ENCODE assay signal across 12 cellular contexts in the genomic region with DNA sequence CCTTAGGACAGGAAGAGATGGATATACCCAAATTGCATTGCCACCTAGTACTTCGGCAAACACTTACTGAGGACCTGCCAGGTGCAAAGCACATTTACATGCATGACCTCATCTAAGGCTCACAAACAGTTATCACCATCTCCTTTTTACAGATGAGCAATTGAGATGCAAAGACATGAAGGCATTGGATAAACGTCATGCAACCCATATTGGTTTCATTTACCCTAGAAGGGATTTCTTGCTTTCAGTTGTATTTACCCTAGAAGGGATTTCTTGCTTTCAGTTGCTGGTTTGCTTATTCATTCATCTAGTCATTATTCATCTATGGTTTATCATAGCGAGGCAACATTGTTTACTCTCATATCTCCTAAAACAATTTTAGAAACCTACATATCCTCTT. TPM values are rescaled to one million over a fixed set of nuclear protein-coding genes. Genes with fewer than 3 reads are reported as not detected.
A peak's percentile ranks its signal among the peaks of the same experiment; 100 is the strongest.
DNase-seq lines count a peak whose midpoint lies in the region; ATAC-seq and TF ChIP-seq lines count a peak whose summit lies in the region.
"Had no signal": no experiment of that assay in that cellular context is flagged by ENCODE, and none has a peak within 500 bp of the region (broad histone marks: within the 10 kb centered on the region; RNA-seq: fewer than 3 reads in every experiment).

No MANE protein-coding gene starts in this region.

- TF ChIP-seq CTCF in coronary artery (IDR thresholded peaks at IDR 0.05) = no peak

- H3K4me2 ChIP-seq in Karpas-422 (ENCODE audit: low read depth, low read length, poor library complexity, severe bottlenecking) = peak overlapping the region; percentile 64
- H3K4me2 ChIP-seq: SK-N-SH had no signal

- H3K4me3 ChIP-seq in Karpas-422 (ENCODE audit: low read length) (peak overlapping the region; percentile 30), coronary artery (no peak overlapping the region)
- H3K4me3 ChIP-seq: lung had no signal

- H3K79me2 ChIP-seq in Karpas-422 (ENCODE audit: low read length) = no peaks in the 10 kb centered on the region

- H3K9me2 ChIP-seq in Karpas-422 (replicated peaks; ENCODE audit: insufficient read depth, low read length) = no peaks in the 10 kb centered on the region
- H3K9me2 ChIP-seq: SK-N-SH had no signal

- no peak for DNase-seq in activated naive CD8-positive, alpha-beta T cell treated with anti-CD3 and anti-CD28 coated beads, Interleukin-2, amount 50 U/mL, for 24 hours
- DNase-seq in activated naive CD8-positive, alpha-beta T cell treated with anti-CD3 and anti-CD28 coated beads for 36 hours = no peak
- peak; percentile 77 for DNase-seq in Karpas-422
- no peak for DNase-seq in amygdala (lab: John Stamatoyannopoulos, UW)
- no peak for DNase-seq in NCI-H524 treated with DMSO at 0.1 percent for 48 hours (lab: John Stamatoyannopoulos, UW)
- no peak for DNase-seq in CD1c-positive myeloid dendritic cell (ENCODE audit: extremely low spot score)
- DNase-seq in coronary artery (ENCODE audit: low spot score) = no peak
- DNase-seq: activated gamma-delta T cell treated with Interleukin-2 at 50 U/mL for 16 hours, SK-N-SH had no signal

- H3K4me1 Mint-ChIP-seq in activated naive CD8-positive, alpha-beta T cell treated with anti-CD3 and anti-CD28 coated beads, Interleukin-2, amount 50 U/mL, for 24 hours = peaks cover 19% of the 10 kb centered on the region
- H3K4me1 Mint-ChIP-seq in activated naive CD8-positive, alpha-beta T cell treated with anti-CD3 and anti-CD28 coated beads for 36 hours = peaks cover 28% of the 10 kb centered on the region

- no peaks in the 10 kb centered on the region for H3K36me3 ChIP-seq in Karpas-422 (ENCODE audit: insufficient read depth, low read length)

- H3K9me3 Mint-ChIP-seq in activated naive CD8-positive, alpha-beta T cell treated with anti-CD3 and anti-CD28 coated beads, Interleukin-2, amount 50 U/mL, for 24 hours = no peaks in the 10 kb centered on the region
- no peaks in the 10 kb centered on the region for H3K9me3 Mint-ChIP-seq in activated naive CD8-positive, alpha-beta T cell treated with anti-CD3 and anti-CD28 coated beads for 36 hours

- H4K20me1 ChIP-seq in Karpas-422 (ENCODE audit: insufficient read depth, low read depth, low read length) = no peaks in the 10 kb centered on the region

- no peak overlapping the region for H3K27ac Mint-ChIP-seq in activated naive CD8-positive, alpha-beta T cell treated with anti-CD3 and anti-CD28 coated beads, Interleukin-2, amount 50 U/mL, for 24 hours
- H3K27ac Mint-ChIP-seq in activated naive CD8-positive, alpha-beta T cell treated with anti-CD3 and anti-CD28 coated beads for 36 hours = no peak overlapping the region

- peaks cover 70% of the 10 kb centered on the region for H3K4me1 ChIP-seq in Karpas-422 (ENCODE audit: low read length)

- H3K9ac ChIP-seq in Karpas-422 (ENCODE audit: low read length) = peak overlapping the region; percentile 34
- H3K9ac ChIP-seq: SK-N-SH had no signal

- H3K27ac ChIP-seq in Karpas-422 (ENCODE audit: low read length) (peak overlapping the region; percentile 97), coronary artery (no peak overlapping the region)
- H3K27ac ChIP-seq: C4-2B had no signal

- no peaks in the 10 kb centered on the region for H3K36me3 Mint-ChIP-seq in activated naive CD8-positive, alpha-beta T cell treated with anti-CD3 and anti-CD28 coated beads, Interleukin-2, amount 50 U/mL, for 24 hours (ENCODE audit: low read depth)
- no peaks in the 10 kb centered on the region for H3K36me3 Mint-ChIP-seq in activated naive CD8-positive, alpha-beta T cell treated with anti-CD3 and anti-CD28 coated beads for 36 hours

- H3K27me3 ChIP-seq in Karpas-422 (ENCODE audit: low read length) = no peaks in the 10 kb centered on the region

- H3K27me3 Mint-ChIP-seq in activated naive CD8-positive, alpha-beta T cell treated with anti-CD3 and anti-CD28 coated beads, Interleukin-2, amount 50 U/mL, for 24 hours = peaks cover 18% of the 10 kb centered on the region
- H3K27me3 Mint-ChIP-seq in activated naive CD8-positive, alpha-beta T cell treated with anti-CD3 and anti-CD28 coated beads for 36 hours = peaks cover 24% of the 10 kb centered on the region

- peak; percentile 48 for ATAC-seq in activated naive CD8-positive, alpha-beta T cell treated with anti-CD3 and anti-CD28 coated beads, Interleukin-2, amount 50 U/mL, for 24 hours
- ATAC-seq in HG02678 (IDR thresholded peaks at IDR 0.05; ENCODE audit: unreplicated experiment) = peak; percentile 84

- no peak overlapping the region for H3K4me3 Mint-ChIP-seq in activated naive CD8-positive, alpha-beta T cell treated with anti-CD3 and anti-CD28 coated beads, Interleukin-2, amount 50 U/mL, for 24 hours
- no peak overlapping the region for H3K4me3 Mint-ChIP-seq in activated naive CD8-positive, alpha-beta T cell treated with anti-CD3 and anti-CD28 coated beads for 36 hours

- H2AFZ ChIP-seq in Karpas-422 (ENCODE audit: low read length) = peak overlapping the region; percentile 51

- no peaks in the 10 kb centered on the region for H3K9me3 ChIP-seq in Karpas-422 (ENCODE audit: low read length)
- H3K9me3 ChIP-seq: SK-N-SH had no signal

RNA-seq across cellular contexts. Expression of a gene that starts 52.2 kb away (rescaled TPM):
- total RNA-seq in activated naive CD8-positive, alpha-beta T cell treated with anti-CD3 and anti-CD28 coated beads for 36 hours = under 1 TPM in 1 of 2 experiments, not detected in 1; 0.18 TPM
- total RNA-seq in Karpas-422 (2014; rRNA removed; shearing (Covaris generic); ENCODE audit: low replicate concordance) = not detected in 2 replicates
